In the genomic region with DNA sequence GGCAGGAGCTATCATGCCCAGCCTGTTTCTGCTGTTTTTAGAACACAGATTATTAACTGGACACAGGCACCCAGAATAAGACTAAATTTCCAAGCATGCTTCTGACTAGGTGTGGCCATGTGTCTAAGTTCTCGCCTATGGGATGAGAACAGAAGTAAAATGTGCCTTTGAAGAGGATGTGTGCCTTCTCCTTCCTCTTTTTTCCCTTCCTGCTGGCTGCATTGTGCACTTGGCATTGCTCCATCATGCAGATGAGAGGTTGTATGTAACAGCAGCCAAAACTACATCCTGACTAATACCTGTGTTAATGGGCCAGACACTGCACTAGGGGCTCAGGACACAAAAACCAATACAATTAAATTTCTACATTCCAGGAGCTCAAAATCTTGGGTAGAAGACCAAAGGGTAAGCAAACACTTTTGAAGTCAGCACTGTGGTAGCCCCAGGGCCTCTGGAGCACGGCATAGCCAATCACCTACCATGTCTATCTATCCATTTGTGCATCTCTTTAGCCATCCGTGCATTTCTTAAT, we compare ENCODE assay signal across 13 cellular contexts. TPM values are rescaled to one million over a fixed set of nuclear protein-coding genes. Genes with fewer than 3 reads are reported as not detected.
DNase-seq lines count a peak whose midpoint lies in the region; ATAC-seq, FAIRE-seq and TF ChIP-seq lines count a peak whose summit lies in the region.
"Had no signal": no experiment of that assay in that cellular context is flagged by ENCODE, and none has a peak within 500 bp of the region (broad histone marks: within the 10 kb centered on the region; RNA-seq: fewer than 3 reads in every experiment).

No MANE protein-coding gene starts in this region.

- H3K9me3 Mint-ChIP-seq in astrocyte (ENCODE audit: unreplicated experiment), result peaks cover 3% of the 10 kb centered on the region
- no peaks in the 10 kb centered on the region for H3K9me3 Mint-ChIP-seq in activated naive CD8-positive, alpha-beta T cell treated with anti-CD3 and anti-CD28 coated beads, Interleukin-2, amount 50 U/mL, for 24 hours
- H3K9me3 Mint-ChIP-seq: activated CD8-positive, alpha-beta T cell treated with anti-CD3 and anti-CD28 coated beads for 36 hours; activated naive CD8-positive, alpha-beta T cell treated with anti-CD3 and anti-CD28 coated beads, Interleukin-2, amount 10 ng/mL, durations not matched to agents 7 days and 5 days had no signal

- H3K4me1 Mint-ChIP-seq in astrocyte (ENCODE audit: low read depth, unreplicated experiment), result peaks cover 34% of the 10 kb centered on the region
- H3K4me1 Mint-ChIP-seq in activated naive CD8-positive, alpha-beta T cell treated with anti-CD3 and anti-CD28 coated beads, Interleukin-2, amount 50 U/mL, for 24 hours, result peaks cover 18% of the 10 kb centered on the region

- H3K36me3 Mint-ChIP-seq in astrocyte (ENCODE audit: low read depth, unreplicated experiment), result no peaks in the 10 kb centered on the region
- no peaks in the 10 kb centered on the region for H3K36me3 Mint-ChIP-seq in activated naive CD8-positive, alpha-beta T cell treated with anti-CD3 and anti-CD28 coated beads, Interleukin-2, amount 50 U/mL, for 24 hours (ENCODE audit: low read depth)
- H3K36me3 Mint-ChIP-seq: activated naive CD8-positive, alpha-beta T cell treated with anti-CD3 and anti-CD28 coated beads, Interleukin-2, amount 10 ng/mL, durations not matched to agents 7 days and 5 days had no signal

- FAIRE-seq in GM12891 (lab: Jason Lieb, UNC) (no peak), astrocyte (lab: Jason Lieb, UNC) (no peak), HepG2 (lab: Jason Lieb, UNC) (peak; percentile 71)

- no peak for TF ChIP-seq RAD21 in HepG2 (CRISPR knock-in tag; IDR thresholded peaks at IDR 0.05)

- TF ChIP-seq POLR2A in GM12891 (IDR thresholded peaks at IDR 0.05; ENCODE audit: low read depth, low read length), result no peak
- TF ChIP-seq POLR2A in HepG2 (IDR thresholded peaks at IDR 0.05; ENCODE audit: insufficient read depth in 1 of 2, low read depth in 2 of 2, low read length in 2 of 2), result no peak

- H3K27me3 ChIP-seq in astrocyte (ENCODE audit: insufficient read depth, low read length) (no peaks in the 10 kb centered on the region), HepG2 (ENCODE audit: control insufficient read depth in 1 of 2, insufficient read depth in 2 of 2, low read length in 2 of 2) (no peaks in the 10 kb centered on the region)
- H3K27me3 ChIP-seq: uterus had no signal

- H3K36me3 ChIP-seq in astrocyte (ENCODE audit: insufficient read depth, low read length) (no peaks in the 10 kb centered on the region), HepG2 (replicated peaks in 1 of 2; ENCODE audit: control insufficient read depth in 1 of 2, insufficient read depth in 2 of 2, low read length in 2 of 2) (no peaks in the 10 kb centered on the region)
- H3K36me3 ChIP-seq: uterus had no signal

- CTCF ChIA-PET in HepG2 (lab: Yijun Ruan, JAX; ENCODE audit: low intra/inter-chr PET ratio, low total read pairs), result no interaction called here

- H4K20me1 ChIP-seq in astrocyte (ENCODE audit: insufficient read depth, low read length) (no peaks in the 10 kb centered on the region), HepG2 (ENCODE audit: insufficient read depth, low read length) (no peaks in the 10 kb centered on the region)

- ATAC-seq in HepG2, result peak; percentile 49
- no peak for ATAC-seq in activated naive CD8-positive, alpha-beta T cell treated with anti-CD3 and anti-CD28 coated beads, Interleukin-2, amount 50 U/mL, for 24 hours
- ATAC-seq: activated CD8-positive, alpha-beta T cell treated with anti-CD3 and anti-CD28 coated beads for 36 hours had no signal

- intact Hi-C loops in HepG2 (cut with micrococcal nuclease; ENCODE audit: unreplicated experiment), result loop anchor here (5.0 kb wide), 2 partner anchors 67 to 82 kb away; no protein-coding TSS in a partner anchor

- H3K9ac ChIP-seq in astrocyte (ENCODE audit: low read length) (no peak overlapping the region), HepG2 (ENCODE audit: insufficient read depth, low read depth, low read length) (no peak overlapping the region)

- WGBS in HepG2 (ENCODE audit: low lambda C conversion rate), result 16% methylated on average over 3 of the region's 3 CpGs

- POLR2A ChIA-PET in HepG2 (lab: Yijun Ruan, JAX), result interaction anchor here (1.0 kb wide), 1 partner anchor 65 kb away, joined by 8 read pairs; no protein-coding TSS in a partner anchor

- no peaks in the 10 kb centered on the region for H3K27me3 Mint-ChIP-seq in astrocyte (ENCODE audit: low read depth, unreplicated experiment)
- H3K27me3 Mint-ChIP-seq in activated naive CD8-positive, alpha-beta T cell treated with anti-CD3 and anti-CD28 coated beads, Interleukin-2, amount 50 U/mL, for 24 hours, result peaks cover 18% of the 10 kb centered on the region

- DNase-seq in GM12891 (ENCODE audit: insufficient read length, low spot score), result no peak
- peak; percentile 22 for DNase-seq in NCI-H1105 treated with DMSO at 0.1 percent for 48 hours (lab: John Stamatoyannopoulos, UW)
- peak; percentile 39 for DNase-seq in astrocyte (ENCODE audit: low read depth)
- DNase-seq in HepG2 (ENCODE audit: low spot score), result peak; percentile 70
- DNase-seq in activated naive CD8-positive, alpha-beta T cell treated with anti-CD3 and anti-CD28 coated beads, Interleukin-2, amount 50 U/mL, for 24 hours, result no peak
- no peak for DNase-seq in caudate nucleus (lab: John Stamatoyannopoulos, UW)
- no peak for DNase-seq in AG08396 (ENCODE audit: low spot score)
- no peak for DNase-seq in AG08395 (ENCODE audit: low spot score)
- DNase-seq: activated CD8-positive, alpha-beta T cell treated with anti-CD3 and anti-CD28 coated beads for 36 hours; activated naive CD8-positive, alpha-beta T cell treated with anti-CD3 and anti-CD28 coated beads, Interleukin-2, amount 10 ng/mL, durations not matched to agents 7 days and 5 days; COR-L47; NCI-H2081 treated with DMSO at 0.1 percent for 48 hours had no signal

- TF ChIP-seq EP300 in HepG2 (IDR thresholded peaks at IDR 0.05; ENCODE audit: low read depth in 2 of 2, low read length in 2 of 2) (peak in 1 of 2 experiments; percentile 22; a peak in 1 of 4 replicates), HepG2 (CRISPR knock-in tag; IDR thresholded peaks at IDR 0.05; ENCODE audit: borderline replicate concordance) (no peak)

- H3K4me2 ChIP-seq in astrocyte (ENCODE audit: low read length), result no peak overlapping the region
- H3K4me2 ChIP-seq in HepG2 (ENCODE audit: low read depth, low read length), result peak overlapping the region; percentile 64

- H3K4me3 ChIP-seq in astrocyte (ENCODE audit: insufficient read depth, low read depth, low read length), result no peak overlapping the region
- H3K4me3 ChIP-seq in HepG2 (replicated peaks in 1 of 3; ENCODE audit: insufficient read depth in 1 of 3, low read depth in 2 of 3, low read length in 3 of 3), result no peak overlapping the region
- H3K4me3 ChIP-seq: uterus had no signal

- in situ Hi-C loops in HepG2 (cut with HindIII; ENCODE audit: extremely low pct_ligation_motif_present, low pct_unique_long_range_greater_than_20kb), result no loop called here

- no peak overlapping the region for H3K4me3 Mint-ChIP-seq in astrocyte (ENCODE audit: unreplicated experiment)
- H3K4me3 Mint-ChIP-seq in activated naive CD8-positive, alpha-beta T cell treated with anti-CD3 and anti-CD28 coated beads, Interleukin-2, amount 50 U/mL, for 24 hours, result no peak overlapping the region
- H3K4me3 Mint-ChIP-seq: activated CD8-positive, alpha-beta T cell treated with anti-CD3 and anti-CD28 coated beads for 36 hours; activated naive CD8-positive, alpha-beta T cell treated with anti-CD3 and anti-CD28 coated beads, Interleukin-2, amount 10 ng/mL, durations not matched to agents 7 days and 5 days had no signal

- TF ChIP-seq CTCF in astrocyte (IDR thresholded peaks at IDR 0.05; ENCODE audit: insufficient read depth, low read depth, low read length), result no peak
- no peak for TF ChIP-seq CTCF in HepG2 (CRISPR knock-in tag; IDR thresholded peaks at IDR 0.05)

- no peaks in the 10 kb centered on the region for H3K9me3 ChIP-seq in astrocyte (ENCODE audit: insufficient read depth, low read depth, low read length)
- no peaks in the 10 kb centered on the region for H3K9me3 ChIP-seq in HepG2 (ENCODE audit: low read length)
- H3K9me3 ChIP-seq: uterus had no signal

- BruUV-seq in HepG2 (replicated peaks; lab: Mats Ljungman, UMichigan), result no TSS peak

- no peak overlapping the region for H3K27ac Mint-ChIP-seq in astrocyte (ENCODE audit: unreplicated experiment)
- H3K27ac Mint-ChIP-seq in activated naive CD8-positive, alpha-beta T cell treated with anti-CD3 and anti-CD28 coated beads, Interleukin-2, amount 50 U/mL, for 24 hours, result no peak overlapping the region
- H3K27ac Mint-ChIP-seq: activated CD8-positive, alpha-beta T cell treated with anti-CD3 and anti-CD28 coated beads for 36 hours; activated naive CD8-positive, alpha-beta T cell treated with anti-CD3 and anti-CD28 coated beads, Interleukin-2, amount 10 ng/mL, durations not matched to agents 7 days and 5 days had no signal

- H3K4me1 ChIP-seq in astrocyte (ENCODE audit: insufficient read depth, low read length), result peaks cover 4% of the 10 kb centered on the region
- H3K4me1 ChIP-seq in HepG2 (ENCODE audit: insufficient read depth, low read length), result peaks cover 60% of the 10 kb centered on the region

- H3K27ac ChIP-seq in astrocyte (ENCODE audit: low read depth, low read length) (no peak overlapping the region), HepG2 (ENCODE audit: extremely low read length, insufficient read depth, low read length) (peak overlapping the region; percentile 44), caudate nucleus (ENCODE audit: low read depth, low read length) (no peak overlapping the region)
- H3K27ac ChIP-seq: uterus had no signal

- no peaks in the 10 kb centered on the region for H3K79me2 ChIP-seq in astrocyte (ENCODE audit: insufficient read depth, low read length)
- H3K79me2 ChIP-seq in HepG2 (ENCODE audit: insufficient read depth, low read length), result no peaks in the 10 kb centered on the region

- H2AFZ ChIP-seq in astrocyte (ENCODE audit: low read depth, low read length) (no peak overlapping the region), HepG2 (ENCODE audit: low read length) (no peak overlapping the region)

RNA-seq across cellular contexts. Expression of gene RNU6-1, which starts 40.9 kb away (rescaled TPM):
- polyA plus RNA-seq in GM12891 (2012; ENCODE audit: low read depth, missing spikeins), result not detected
- not detected in 2 replicates for total RNA-seq in astrocyte
- under 0.01 TPM in 1 of 2 replicates, not detected in the other for total RNA-seq in HepG2 (2016; rRNA removed; fragmentation: Illumina TruSeq; extraction: Trizol)
- total RNA-seq in HepG2 (2016; cell fraction: cytosol; rRNA removed; fragmentation: Illumina TruSeq; extraction: Trizol; ENCODE audit: low read depth), result under 0.01 TPM in 2 replicates
- under 0.01 TPM in 1 of 2 replicates, not detected in the other for total RNA-seq in HepG2 (2016; cell fraction: insoluble cytoplasmic fraction; rRNA removed; fragmentation: Illumina TruSeq; extraction: Trizol)
- under 0.01 TPM in 1 of 2 replicates, not detected in the other for total RNA-seq in HepG2 (2016; cell fraction: membrane; rRNA removed; fragmentation: Illumina TruSeq; extraction: Trizol)
- total RNA-seq in HepG2 (2016; cell fraction: nucleus; rRNA removed; fragmentation: Illumina TruSeq; extraction: Trizol), result not detected in 2 replicates
- polyA plus RNA-seq in HepG2 (2011; rRNA removed), result not detected in 2 replicates
- not detected in 2 replicates for polyA plus RNA-seq in HepG2 (2011; cell fraction: cytosol; rRNA removed)
- not detected in 2 replicates for polyA plus RNA-seq in HepG2 (2011; cell fraction: nucleus; rRNA removed)
- not detected in 2 replicates for polyA plus RNA-seq in HepG2 (2012)
- polyA plus RNA-seq in HepG2 (2016; cell fraction: cytosol; fragmentation: Illumina TruSeq; extraction: Trizol; ENCODE audit: low read depth), result not detected in 2 replicates
- polyA plus RNA-seq in HepG2 (2016; cell fraction: insoluble cytoplasmic fraction; fragmentation: Illumina TruSeq; extraction: Trizol; ENCODE audit: low read depth), result not detected in 2 replicates
- not detected in 2 replicates for polyA plus RNA-seq in HepG2 (2016; cell fraction: membrane; fragmentation: Illumina TruSeq; extraction: Trizol; ENCODE audit: low read depth)
- polyA plus RNA-seq in HepG2 (2016; cell fraction: nucleus; fragmentation: Illumina TruSeq; extraction: Trizol; ENCODE audit: insufficient read depth, low read depth), result not detected in 2 replicates
- polyA minus RNA-seq in HepG2 (2011; rRNA and poly(A)+ RNA removed; ENCODE audit: low replicate concordance), result under 0.01 TPM in 1 of 2 replicates, not detected in the other
- polyA minus RNA-seq in HepG2 (2011; cell fraction: cytosol; rRNA and poly(A)+ RNA removed), result under 0.01 TPM in 1 of 2 replicates, not detected in the other
- polyA minus RNA-seq in HepG2 (2011; cell fraction: nucleus; rRNA and poly(A)+ RNA removed), result not detected in 2 replicates
- total RNA-seq: activated CD8-positive, alpha-beta T cell treated with anti-CD3 and anti-CD28 coated beads for 36 hours; activated naive CD8-positive, alpha-beta T cell treated with anti-CD3 and anti-CD28 coated beads, Interleukin-2, amount 10 ng/mL, durations not matched to agents 7 days and 5 days; uterus had no signal

RNA-seq across cellular contexts. Expression of gene SKOR1, which starts 55.4 kb away (rescaled TPM):
- 0.05 TPM for polyA plus RNA-seq in GM12891 (2012; ENCODE audit: low read depth, missing spikeins)
- not detected in 2 replicates for total RNA-seq in astrocyte
- 0.09 and 0.10 TPM in 2 replicates for total RNA-seq in HepG2 (2016; rRNA removed; fragmentation: Illumina TruSeq; extraction: Trizol)
- 0.10 TPM in 1 of 2 replicates, not detected in the other for total RNA-seq in HepG2 (2016; cell fraction: cytosol; rRNA removed; fragmentation: Illumina TruSeq; extraction: Trizol; ENCODE audit: low read depth)
- total RNA-seq in HepG2 (2016; cell fraction: insoluble cytoplasmic fraction; rRNA removed; fragmentation: Illumina TruSeq; extraction: Trizol), result 0.09 TPM in 1 of 2 replicates, not detected in the other
- total RNA-seq in HepG2 (2016; cell fraction: membrane; rRNA removed; fragmentation: Illumina TruSeq; extraction: Trizol), result not detected in 2 replicates
- 0.25 TPM in 1 of 2 replicates, not detected in the other for total RNA-seq in HepG2 (2016; cell fraction: nucleus; rRNA removed; fragmentation: Illumina TruSeq; extraction: Trizol)
- polyA plus RNA-seq in HepG2 (2011; rRNA removed), result 0.11 and 0.14 TPM in 2 replicates
- 0.04 and 0.09 TPM in 2 replicates for polyA plus RNA-seq in HepG2 (2011; cell fraction: cytosol; rRNA removed)
- polyA plus RNA-seq in HepG2 (2011; cell fraction: nucleus; rRNA removed), result 0.96 and 1.0 TPM in 2 replicates
- polyA plus RNA-seq in HepG2 (2012), result 0.27 and 0.28 TPM in 2 replicates
- polyA plus RNA-seq in HepG2 (2016; cell fraction: cytosol; fragmentation: Illumina TruSeq; extraction: Trizol; ENCODE audit: low read depth), result not detected in 2 replicates
- 0.05 and 0.14 TPM in 2 replicates for polyA plus RNA-seq in HepG2 (2016; cell fraction: insoluble cytoplasmic fraction; fragmentation: Illumina TruSeq; extraction: Trizol; ENCODE audit: low read depth)
- not detected in 2 replicates for polyA plus RNA-seq in HepG2 (2016; cell fraction: membrane; fragmentation: Illumina TruSeq; extraction: Trizol; ENCODE audit: low read depth)
- 0.35 and 0.36 TPM in 2 replicates for polyA plus RNA-seq in HepG2 (2016; cell fraction: nucleus; fragmentation: Illumina TruSeq; extraction: Trizol; ENCODE audit: insufficient read depth, low read depth)
- 0.28 and 0.80 TPM in 2 replicates for polyA minus RNA-seq in HepG2 (2011; rRNA and poly(A)+ RNA removed; ENCODE audit: low replicate concordance)
- not detected in 2 replicates for polyA minus RNA-seq in HepG2 (2011; cell fraction: cytosol; rRNA and poly(A)+ RNA removed)
- polyA minus RNA-seq in HepG2 (2011; cell fraction: nucleus; rRNA and poly(A)+ RNA removed), result 0.75 and 0.90 TPM in 2 replicates

Comparison
In these comparisons a context has a peak if more than half of its experiments do, and no peak if none do; other contexts are left out.
1. DNase-seq: peak in NCI-H1105 treated with DMSO at 0.1 percent for 48 hours (single experiment), astrocyte (single experiment) and HepG2 (single experiment); none in GM12891 (single experiment), activated naive CD8-positive, alpha-beta T cell treated with anti-CD3 and anti-CD28 coated beads, Interleukin-2, amount 50 U/mL, for 24 hours (single experiment), caudate nucleus (0 of 61), AG08396 (single experiment) and AG08395 (single experiment).